ENCODE assay signal across 20 cellular contexts in genomic region chr17:30248786-30249185, GRCh38. TPM values are rescaled to one million over a fixed set of nuclear protein-coding genes. Genes with fewer than 3 reads are reported as not detected.
"Had no signal": no experiment of that assay in that cellular context is flagged by ENCODE, and none has a peak within 500 bp of the region (broad histone marks: within the 10 kb centered on the region; RNA-seq: fewer than 3 reads in every experiment).

No MANE protein-coding gene starts in this region.

- ATAC-seq: activated naive CD4-positive, alpha-beta T cell treated with anti-CD3 and anti-CD28 coated beads, Interleukin-2, amount 50 U/mL, for 72 hours; effector memory CD8-positive, alpha-beta T cell; esophagus mucosa; left lung; natural killer cell treated with Interleukin-12 subunit alpha and Interleukin-12 subunit beta and Interleukin-15 and Interleukin-18, amount 100 ng/mL, for 72 hours; WTC11 had no signal

- H3K27ac ChIP-seq: dorsolateral prefrontal cortex, left lung, neutrophil, spleen, stomach, suprapubic skin, transverse colon, uterus had no signal

- FAIRE-seq: astrocyte, colon, endothelial cell of umbilical vein, kidney had no signal

- H3K4me3 ChIP-seq: dorsolateral prefrontal cortex, left lung, spleen, stomach, suprapubic skin, transverse colon, uterus had no signal

- H3K36me3 ChIP-seq: uterus had no signal

- H3K4me1 ChIP-seq: left lung, spleen, suprapubic skin, transverse colon, uterus had no signal

- DNase-seq: activated T-cell treated with anti-CD3 and anti-CD28 coated beads, Interleukin-2, amount 50 U/mL, for 1 hour; dorsolateral prefrontal cortex; effector memory CD8-positive, alpha-beta T cell; kidney; left lung; spleen; stimulated activated CD4-positive, alpha-beta T cell treated with anti-CD3 and anti-CD28 coated beads, Interleukin-4, amount 100 ng/mL, for 24 hours; stomach; T1000; transverse colon; uterus had no signal

- H3K27me3 ChIP-seq: dorsolateral prefrontal cortex, left lung, neutrophil, spleen, stomach, suprapubic skin, transverse colon, uterus had no signal

- H3K9me3 ChIP-seq: left lung, neutrophil, spleen, stomach, suprapubic skin, transverse colon, uterus had no signal

RNA-seq across cellular contexts. Expression of gene SLC6A4, which starts 13.3 kb away (rescaled TPM):
- total RNA-seq: activated naive CD4-positive, alpha-beta T cell treated with anti-CD3 and anti-CD28 coated beads, Interleukin-2, amount 50 U/mL, for 72 hours; astrocyte; endothelial cell of umbilical vein had no signal
